Comparison of ENCODE assay signal across 9 cellular contexts in genomic region chr1:150575072-150575489, GRCh38. TPM values are rescaled to one million over a fixed set of nuclear protein-coding genes. Genes with fewer than 3 reads are reported as not detected.
DNase-seq lines count a peak whose midpoint lies in the region; ATAC-seq, FAIRE-seq and TF ChIP-seq lines count a peak whose summit lies in the region.
"Had no signal": no experiment of that assay in that cellular context is flagged by ENCODE, and none has a peak within 500 bp of the region (broad histone marks: within the 10 kb centered on the region; RNA-seq: fewer than 3 reads in every experiment).

No MANE protein-coding gene starts in this region.

- no peak overlapping the region for H2BK12ac ChIP-seq in H1 (ENCODE audit: low read depth, low read length)

- CTCF ChIA-PET in H1 (lab: Charles Lee; ENCODE audit: partially characterized antibody): interaction anchor here (1.5 to 2.7 kb wide), 3 partner anchors 14 to 48 kb away, joined by 3 to 16 read pairs (median 4); no protein-coding TSS in a partner anchor

- no peak for ATAC-seq in GM18870 (IDR thresholded peaks at IDR 0.05; ENCODE audit: unreplicated experiment)

- H3K56ac ChIP-seq in H1 (replicated peaks; ENCODE audit: insufficient read length, low read depth, low read length): no peak overlapping the region

- H3K23me2 ChIP-seq in H1 (ENCODE audit: low read depth, low read length): peaks cover 9% of the 10 kb centered on the region

- H3K36me3 ChIP-seq in BLaER1 treated with 17β-estradiol and CSF1 and Interleukin-3, amounts not matched to agents 10 nM and 100 nM: peaks cover 82 to 89% (median 87%) of the 10 kb centered on the region in 11 experiments
- peaks cover 81% of the 10 kb centered on the region for H3K36me3 ChIP-seq in OCI-LY1 (ENCODE audit: insufficient read depth, low read length)
- peaks cover 27 to 72% (median 43%) of the 10 kb centered on the region in 4 experiments for H3K36me3 ChIP-seq in H1 (ENCODE audit: control insufficient read depth in 2 of 4, insufficient read depth in 4 of 4, low read length in 3 of 4)

- H2AFZ ChIP-seq in OCI-LY1 (ENCODE audit: low read length): no peak overlapping the region
- no peak overlapping the region for H2AFZ ChIP-seq in H1 (ENCODE audit: low read length)

- H2BK20ac ChIP-seq in H1 (ENCODE audit: low read length): no peak overlapping the region

- H3K9ac ChIP-seq in BLaER1 treated with 17β-estradiol and CSF1 and Interleukin-3, amounts not matched to agents 10 nM and 100 nM: peak overlapping the region; percentile 96 to 100 (median 99); a peak in 19 of 22 replicates
- H3K9ac ChIP-seq in OCI-LY1 (ENCODE audit: low read length) (peak overlapping the region; percentile 95; the same call in 1 of the 2 replicates), H1 (replicated peaks in 1 of 4; ENCODE audit: extremely low read depth in 1 of 4, low read depth in 3 of 4, low read length in 3 of 4) (no peak overlapping the region; a peak in 1 of 7 replicates)

- no peak overlapping the region for H2AK5ac ChIP-seq in H1 (ENCODE audit: low read depth, low read length)

- TF ChIP-seq CTCF in OCI-LY1 (IDR thresholded peaks at IDR 0.05; ENCODE audit: low read length): no peak
- no peak for TF ChIP-seq CTCF in H1 (IDR thresholded peaks at IDR 0.05; ENCODE audit: control extremely low read depth in 1 of 3, insufficient read depth in 1 of 3, low read depth in 1 of 3, low read length in 3 of 3)
- no peak for TF ChIP-seq CTCF in nephron progenitor cell (IDR thresholded peaks at IDR 0.05)

- no peak overlapping the region for H2BK5ac ChIP-seq in H1 (ENCODE audit: low read depth, low read length)

- peak overlapping the region; percentile 74 for H3K27ac Mint-ChIP-seq in nephron progenitor cell

- H3K36me3 Mint-ChIP-seq in nephron progenitor cell (ENCODE audit: low read depth): peaks cover 72% of the 10 kb centered on the region

- H3K27me3 ChIP-seq in BLaER1 treated with 17β-estradiol and CSF1 and Interleukin-3, amounts not matched to agents 10 nM and 100 nM: no peaks in the 10 kb centered on the region
- no peaks in the 10 kb centered on the region for H3K27me3 ChIP-seq in OCI-LY1 (ENCODE audit: insufficient read depth, low read length)
- no peaks in the 10 kb centered on the region for H3K27me3 ChIP-seq in H1 (replicated peaks in 1 of 4; ENCODE audit: control insufficient read depth in 3 of 4, extremely low read depth in 1 of 4, insufficient read depth in 3 of 4, low read length in 3 of 4)

- DNase-seq in H1 (ENCODE audit: low read depth in 1 of 2, low spot score in 2 of 2) (no peak), nephron progenitor cell (no peak), NCI-H69 (lab: John Stamatoyannopoulos, UW) (no peak), GOT3 (lab: John Stamatoyannopoulos, UW) (no peak), LoVo (ENCODE audit: low spot score) (no peak)
- DNase-seq: T1000 had no signal

- POLR2A ChIA-PET in H1 (lab: Charles Lee; ENCODE audit: partially characterized antibody): interaction anchor here (1.3 to 43.7 kb wide), 6 partner anchors 10 to 79 kb away, joined by 3 to 1380 read pairs (median 12); partner anchors contain the start of genes ADAMTSL4 and ENSA

- no peak overlapping the region for H3K14ac ChIP-seq in H1 (ENCODE audit: insufficient read length)

- H3K4me3 Mint-ChIP-seq in nephron progenitor cell: peak overlapping the region; percentile 100

- peak overlapping the region in 3 of 11 experiments; percentile 30 to 99 (median 35); a peak in 4 of 22 replicates for H3K27ac ChIP-seq in BLaER1 treated with 17β-estradiol and CSF1 and Interleukin-3, amounts not matched to agents 10 nM and 100 nM
- peak overlapping the region; percentile 99 for H3K27ac ChIP-seq in OCI-LY1 (ENCODE audit: low read depth, low read length, poor library complexity, severe bottlenecking)
- no peak overlapping the region for H3K27ac ChIP-seq in H1 (ENCODE audit: low read depth, low read length)

- peak overlapping the region; percentile 83 to 99 (median 93) for H3K4me2 ChIP-seq in BLaER1 treated with 17β-estradiol and CSF1 and Interleukin-3, amounts not matched to agents 10 nM and 100 nM
- H3K4me2 ChIP-seq in OCI-LY1 (ENCODE audit: low read length) (peak overlapping the region; percentile 94), H1 (ENCODE audit: insufficient read depth in 1 of 2, low read depth in 2 of 2, low read length in 2 of 2) (peak overlapping the region; percentile 72 to 78; a peak in 3 of 4 replicates)

- no peaks in the 10 kb centered on the region for H3K9me3 Mint-ChIP-seq in nephron progenitor cell

- H3K27me3 Mint-ChIP-seq in nephron progenitor cell (ENCODE audit: low read depth, poor library complexity): no peaks in the 10 kb centered on the region

- WGBS in H1 (ENCODE audit: extremely low coverage in 1 of 2, insufficient coverage in 1 of 2, insufficient read length in 1 of 2, insufficient replicate concordance in 2 of 2, low coverage in 1 of 2, low lambda C conversion rate in 2 of 2, missing lambda C conversion rate in 1 of 2), 2 experiments: 91% methylated on average over 4 of the region's 4 CpGs; no CpG with 5 or more reads in 1 of the 2 experiments

- H2BK120ac ChIP-seq in H1 (replicated peaks; ENCODE audit: low read depth, low read length): no peak overlapping the region

- peak overlapping the region; percentile 65 to 100 (median 98) for H3K4me3 ChIP-seq in BLaER1 treated with 17β-estradiol and CSF1 and Interleukin-3, amounts not matched to agents 10 nM and 100 nM
- H3K4me3 ChIP-seq in OCI-LY1 (ENCODE audit: low read depth, low read length, poor library complexity, severe bottlenecking): peak overlapping the region; percentile 93
- peak overlapping the region in 3 of 4 experiments; percentile 100; a peak in 6 of 8 replicates for H3K4me3 ChIP-seq in H1 (ENCODE audit: extremely low read depth in 1 of 4, insufficient read depth in 2 of 4, low read depth in 3 of 4, low read length in 4 of 4)

- no peak for TF ChIP-seq POLR2A in H1 (IDR thresholded peaks at IDR 0.05; ENCODE audit: control extremely low read depth in 1 of 2, low read depth in 2 of 2, low read length in 2 of 2)

- H3K18ac ChIP-seq in H1 (ENCODE audit: extremely low read depth, low read length): no peak overlapping the region

- peaks cover 10% of the 10 kb centered on the region; the same call in 1 of the 2 replicates for H3F3A ChIP-seq in OCI-LY1 (ENCODE audit: insufficient read depth, low read length)

- peaks cover 44 to 69% (median 60%) of the 10 kb centered on the region in 10 experiments for H3K4me1 ChIP-seq in BLaER1 treated with 17β-estradiol and CSF1 and Interleukin-3, amounts not matched to agents 10 nM and 100 nM
- H3K4me1 ChIP-seq in OCI-LY1 (ENCODE audit: insufficient read depth, low read length, severe bottlenecking) (peaks cover 67% of the 10 kb centered on the region), H1 (replicated peaks in 1 of 4; ENCODE audit: control insufficient read depth in 3 of 4, insufficient read depth in 4 of 4, low read length in 3 of 4) (peaks cover 5 to 23% (median 14%) of the 10 kb centered on the region in 4 experiments; a peak in 6 of 7 replicates)

- H4K91ac ChIP-seq in H1 (replicated peaks; ENCODE audit: insufficient read length, low read length): no peak overlapping the region

- H4K5ac ChIP-seq in H1 (ENCODE audit: insufficient read length, low read depth, low read length): no peak overlapping the region

- H4K8ac ChIP-seq in H1 (ENCODE audit: extremely low read depth, insufficient read depth, low read length): no peak overlapping the region

- H3K23ac ChIP-seq in H1 (ENCODE audit: insufficient read length): no peak overlapping the region

- peaks cover 48% of the 10 kb centered on the region for H3K4me1 Mint-ChIP-seq in nephron progenitor cell

- H3K9me2 ChIP-seq in OCI-LY1 (ENCODE audit: low read depth, low read length): no peaks in the 10 kb centered on the region

- TF ChIP-seq EP300 in H1 (IDR thresholded peaks at IDR 0.05; ENCODE audit: borderline replicate concordance in 1 of 2, low read depth in 2 of 2, low read length in 2 of 2): no peak

- H3K4ac ChIP-seq in H1 (replicated peaks; ENCODE audit: insufficient read length, low read depth, low read length): no peak overlapping the region

- no peak for FAIRE-seq in H1 (lab: Jason Lieb, UNC)

- peaks cover 2% of the 10 kb centered on the region for H3K79me1 ChIP-seq in H1 (ENCODE audit: low read depth, low read length)

- H3K9me3 ChIP-seq in BLaER1 treated with 17β-estradiol and CSF1 and Interleukin-3, amounts not matched to agents 10 nM and 100 nM (replicated peaks in 1 of 11): no peaks in the 10 kb centered on the region; a peak in 3 of 22 replicates
- H3K9me3 ChIP-seq in OCI-LY1 (ENCODE audit: low read length): no peaks in the 10 kb centered on the region
- no peaks in the 10 kb centered on the region for H3K9me3 ChIP-seq in H1 (ENCODE audit: insufficient read depth in 2 of 2, low read depth in 1 of 2, low read length in 1 of 2)

- H3K79me2 ChIP-seq in OCI-LY1 (ENCODE audit: insufficient read depth, low read length) (peaks cover 52% of the 10 kb centered on the region), H1 (ENCODE audit: control insufficient read depth in 1 of 2, insufficient read depth in 2 of 2, low read length in 2 of 2) (peaks cover 38 to 81% of the 10 kb centered on the region in 2 experiments)

- H2BK15ac ChIP-seq in H1 (ENCODE audit: low read length): no peak overlapping the region

- TF ChIP-seq RAD21 in H1 (IDR thresholded peaks at IDR 0.05 in 1 of 2, conservative IDR thresholded peaks at IDR 0.05 in 1 of 2; ENCODE audit: low read depth in 2 of 2, low read length in 2 of 2): no peak

- peaks cover 91 to 93% (median 93%) of the 10 kb centered on the region in 11 experiments for H4K20me1 ChIP-seq in BLaER1 treated with 17β-estradiol and CSF1 and Interleukin-3, amounts not matched to agents 10 nM and 100 nM
- H4K20me1 ChIP-seq in OCI-LY1 (ENCODE audit: insufficient read depth, low read length): 0 out of 2 replicates have a peak, but pooled peaks cover 5% of the 10 kb centered on the region
- peaks cover 29 to 37% of the 10 kb centered on the region in 2 experiments for H4K20me1 ChIP-seq in H1 (replicated peaks in 1 of 2; ENCODE audit: control insufficient read depth in 1 of 2, insufficient read depth in 2 of 2, low read length in 2 of 2)

RNA-seq across cellular contexts. Expression of gene MCL1, which starts 4.3 kb away (rescaled TPM):
- 196 and 218 TPM in 2 replicates for total RNA-seq in H1 (2021; fragmentation: NEBNext Ultra II Directional; extraction: Animal tissue kit (Norgen Biotek cat#: 25700))
- polyA plus RNA-seq in H1 (2011; rRNA removed): 57.5 and 61.1 TPM in 2 replicates
- 78.4 TPM for polyA plus RNA-seq in H1 (2011; cell fraction: cytosol; rRNA removed)
- polyA plus RNA-seq in H1 (2011; cell fraction: nucleus; rRNA removed): 85.5 TPM
- 93.2 to 159 TPM (median 119 TPM) in 4 replicates for polyA plus RNA-seq in H1 (2012, experiment 1 of 2)
- polyA plus RNA-seq in H1 (2012, experiment 2 of 2): 18.8 TPM
- 116 TPM for polyA plus RNA-seq in H1 (2013, experiment 1 of 2)
- 123 TPM for polyA plus RNA-seq in H1 (2013, experiment 2 of 2)
- 104 and 119 TPM in 2 replicates for polyA minus RNA-seq in H1 (2011; rRNA and poly(A)+ RNA removed)
- polyA minus RNA-seq in H1 (2011; cell fraction: cytosol; rRNA and poly(A)+ RNA removed): 98.4 TPM
- polyA minus RNA-seq in H1 (2011; cell fraction: nucleus; rRNA and poly(A)+ RNA removed): 171 TPM

RNA-seq across cellular contexts. Expression of gene ADAMTSL4, which starts 25.9 kb away (rescaled TPM):
- total RNA-seq in H1 (2021; fragmentation: NEBNext Ultra II Directional; extraction: Animal tissue kit (Norgen Biotek cat#: 25700)): 5.3 and 5.4 TPM in 2 replicates
- polyA plus RNA-seq in H1 (2011; rRNA removed): 4.2 and 5.9 TPM in 2 replicates
- 3.1 TPM for polyA plus RNA-seq in H1 (2011; cell fraction: cytosol; rRNA removed)
- 26.7 TPM for polyA plus RNA-seq in H1 (2011; cell fraction: nucleus; rRNA removed)
- 4.9 to 7.2 TPM (median 6.7 TPM) in 4 replicates for polyA plus RNA-seq in H1 (2012, experiment 1 of 2)
- polyA plus RNA-seq in H1 (2012, experiment 2 of 2): 3.8 TPM
- polyA plus RNA-seq in H1 (2013, experiment 1 of 2): 9.2 TPM
- polyA plus RNA-seq in H1 (2013, experiment 2 of 2): 8.1 TPM
- polyA minus RNA-seq in H1 (2011; rRNA and poly(A)+ RNA removed): 0.73 and 0.85 TPM in 2 replicates
- polyA minus RNA-seq in H1 (2011; cell fraction: cytosol; rRNA and poly(A)+ RNA removed): 2.6 TPM
- 3.5 TPM for polyA minus RNA-seq in H1 (2011; cell fraction: nucleus; rRNA and poly(A)+ RNA removed)

RNA-seq across cellular contexts. Expression of gene ENSA, which starts 54.3 kb away (rescaled TPM):
- 229 and 236 TPM in 2 replicates for total RNA-seq in H1 (2021; fragmentation: NEBNext Ultra II Directional; extraction: Animal tissue kit (Norgen Biotek cat#: 25700))
- 48.2 and 49.9 TPM in 2 replicates for polyA plus RNA-seq in H1 (2011; rRNA removed)
- 110 TPM for polyA plus RNA-seq in H1 (2011; cell fraction: cytosol; rRNA removed)
- polyA plus RNA-seq in H1 (2011; cell fraction: nucleus; rRNA removed): 51.3 TPM
- polyA plus RNA-seq in H1 (2012, experiment 1 of 2): 161 to 212 TPM (median 163 TPM) in 4 replicates
- 130 TPM for polyA plus RNA-seq in H1 (2012, experiment 2 of 2)
- 144 TPM for polyA plus RNA-seq in H1 (2013, experiment 1 of 2)
- polyA plus RNA-seq in H1 (2013, experiment 2 of 2): 151 TPM
- 34.4 and 48.0 TPM in 2 replicates for polyA minus RNA-seq in H1 (2011; rRNA and poly(A)+ RNA removed)
- polyA minus RNA-seq in H1 (2011; cell fraction: cytosol; rRNA and poly(A)+ RNA removed): 42.9 TPM
- polyA minus RNA-seq in H1 (2011; cell fraction: nucleus; rRNA and poly(A)+ RNA removed): 37.8 TPM

RNA-seq across cellular contexts. Expression of gene FALEC, which starts 59.5 kb away (rescaled TPM):
- 1.1 TPM in 1 of 2 replicates, not detected in the other for total RNA-seq in H1 (2021; fragmentation: NEBNext Ultra II Directional; extraction: Animal tissue kit (Norgen Biotek cat#: 25700))
- polyA plus RNA-seq in H1 (2011; rRNA removed): not detected in 2 replicates
- 0.19 TPM for polyA plus RNA-seq in H1 (2011; cell fraction: cytosol; rRNA removed)
- polyA plus RNA-seq in H1 (2011; cell fraction: nucleus; rRNA removed): not detected
- polyA plus RNA-seq in H1 (2012, experiment 1 of 2): 0.36 to 1.0 TPM (median 0.75 TPM) in 4 replicates
- polyA plus RNA-seq in H1 (2012, experiment 2 of 2): not detected
- 0.45 TPM for polyA plus RNA-seq in H1 (2013, experiment 1 of 2)
- polyA plus RNA-seq in H1 (2013, experiment 2 of 2): 0.11 TPM
- 0.57 TPM in 1 of 2 replicates, not detected in the other for polyA minus RNA-seq in H1 (2011; rRNA and poly(A)+ RNA removed)
- polyA minus RNA-seq in H1 (2011; cell fraction: cytosol; rRNA and poly(A)+ RNA removed): not detected
- not detected for polyA minus RNA-seq in H1 (2011; cell fraction: nucleus; rRNA and poly(A)+ RNA removed)

Comparison
In these comparisons a context has a peak if more than half of its experiments do, and no peak if none do; other contexts are left out.
1. H3K9ac ChIP-seq: peak in BLaER1 treated with 17β-estradiol and CSF1 and Interleukin-3, amounts not matched to agents 10 nM and 100 nM (11 of 11) and OCI-LY1 (single experiment); none in H1 (0 of 4).
2. Peak in every context shown above with its lines, with median percentiles within 50 percentile points of each other: H3K4me2 ChIP-seq and H3K4me3 ChIP-seq.